8 cellular contexts compared by ENCODE assay signal in genomic region chr4:3955361-3956164, GRCh38.
DNase-seq lines count a peak whose midpoint lies in the region; ATAC-seq and FAIRE-seq lines count a peak whose summit lies in the region.
"Not testable (repeated sequence)": the region's sequence is repeated elsewhere in the genome, so short reads cannot be mapped to it uniquely, and the experiment has no call there.

No MANE protein-coding gene starts in this region.

- peak; percentile 96 for ATAC-seq in HG03442 (IDR thresholded peaks at IDR 0.05; ENCODE audit: unreplicated experiment)

- H3K27me3 ChIP-seq in layer of hippocampus (ENCODE audit: control insufficient read depth, insufficient read depth, low read length), result not testable (repeated sequence)

- FAIRE-seq in GM19239 (lab: Jason Lieb, UNC) (peak; percentile 75), colon (lab: Jason Lieb, UNC) (peak; percentile 61)

- H3K27ac ChIP-seq in layer of hippocampus (ENCODE audit: low read depth, low read length), result peak overlapping the region; percentile 69

- DNase-seq in Ammon's horn (ENCODE audit: low spot score), result peak; percentile 98
- DNase-seq in GM19239 (ENCODE audit: insufficient read length, low spot score), result peak; percentile 57
- DNase-seq in NCI-H510A treated with DMSO at 0.1 percent for 48 hours (lab: John Stamatoyannopoulos, UW), result peak; percentile 92
- peak; percentile 99 for DNase-seq in activated CD4-positive, alpha-beta T cell treated with anti-CD3 and anti-CD28 coated beads for 48 hours
- peak; percentile 98 to 99 for DNase-seq in stimulated activated CD4-positive, alpha-beta T cell treated with anti-CD3 and anti-CD28 coated beads, Interleukin-1b, Interleukin-23, amount 100 ng/mL, for 4 hours (ENCODE audit: low read depth in 2 of 2)

Comparison
In these comparisons a context has a peak if more than half of its experiments do, and no peak if none do; other contexts are left out.
1. Peak in every context shown above with its lines: DNase-seq, ATAC-seq and H3K27ac ChIP-seq.